In the genomic region with DNA sequence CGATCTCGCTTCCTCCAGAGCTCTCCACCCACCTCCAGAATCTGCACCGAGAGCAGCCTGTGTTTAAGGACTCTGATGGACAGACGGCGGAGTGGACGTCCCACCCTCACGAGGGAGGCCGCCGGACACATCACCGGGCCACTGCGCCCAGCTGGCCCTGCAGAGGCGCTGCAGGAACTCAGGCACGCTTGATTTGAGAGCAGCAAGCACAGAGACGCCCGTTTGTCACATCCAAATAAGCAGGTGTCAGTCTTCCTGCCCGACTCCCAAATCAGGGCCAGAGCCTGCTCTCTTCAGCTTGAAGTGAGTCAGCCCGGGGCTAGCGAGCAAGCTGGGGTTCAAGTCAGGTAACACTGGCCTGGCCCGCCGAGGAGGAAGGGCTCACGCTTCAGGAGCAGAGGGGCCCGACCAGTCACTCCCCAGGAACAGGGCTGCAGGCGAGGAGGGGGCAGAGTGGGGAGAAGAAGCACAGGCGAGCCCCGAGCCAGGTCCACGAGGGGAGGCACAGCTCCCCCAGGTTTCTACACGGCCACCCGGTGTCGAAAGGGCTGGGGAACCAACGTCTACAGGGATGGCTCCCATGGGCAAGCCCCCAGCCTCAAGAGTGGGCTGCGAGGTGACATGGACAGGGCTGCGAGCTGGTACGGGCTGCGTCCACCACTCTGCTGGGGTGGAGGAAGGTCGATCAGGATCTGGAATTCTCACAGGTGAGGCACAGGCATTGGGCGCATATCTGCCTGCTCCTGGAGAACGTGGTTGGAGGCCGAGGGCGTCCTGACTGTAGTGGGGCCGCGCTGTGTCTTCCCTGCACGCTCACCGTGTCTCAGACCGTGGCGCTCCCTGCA, we compare ENCODE assay signal across 16 cellular contexts. TPM values are rescaled to one million over a fixed set of nuclear protein-coding genes. Genes with fewer than 3 reads are reported as not detected.
DNase-seq lines count a peak whose midpoint lies in the region; ATAC-seq, FAIRE-seq and TF ChIP-seq lines count a peak whose summit lies in the region.
"Had no signal": no experiment of that assay in that cellular context is flagged by ENCODE, and none has a peak within 500 bp of the region (broad histone marks: within the 10 kb centered on the region; RNA-seq: fewer than 3 reads in every experiment).

No MANE protein-coding gene starts in this region.

- H3K36me3 ChIP-seq in Karpas-422 (ENCODE audit: insufficient read depth, low read length) (no peaks in the 10 kb centered on the region), kidney (ENCODE audit: control insufficient read depth in 1 of 2, insufficient read depth in 2 of 2, low read length in 2 of 2) (no peaks in the 10 kb centered on the region), sigmoid colon (no peaks in the 10 kb centered on the region), brain microvascular endothelial cell (replicated peaks) (no peaks in the 10 kb centered on the region)

- H3K9ac ChIP-seq in Karpas-422 (ENCODE audit: low read length): no peak overlapping the region
- no peak overlapping the region for H3K9ac ChIP-seq in kidney (ENCODE audit: low read length in 2 of 2)

- TF ChIP-seq EP300 in sigmoid colon (IDR thresholded peaks at IDR 0.05): no peak

- H3K9me3 Mint-ChIP-seq in CD14-positive monocyte: no peaks in the 10 kb centered on the region
- H3K9me3 Mint-ChIP-seq in activated CD8-positive, alpha-beta memory T cell treated with anti-CD3 and anti-CD28 coated beads, Interleukin-2, amount 10 ng/mL, durations not matched to agents 7 days and 5 days (ENCODE audit: low read depth): peaks cover under 1% of the 10 kb centered on the region
- H3K9me3 Mint-ChIP-seq: CD8-positive, alpha-beta memory T cell had no signal

- no peak for TF ChIP-seq POLR2A in sigmoid colon (IDR thresholded peaks at IDR 0.05)

- in situ Hi-C loops in brain microvascular endothelial cell (cut with HindIII; ENCODE audit: low pct_ligation_motif_present, low sequenced_read_pairs): loop anchor here (25.0 kb wide), 1 partner anchor 240 kb away; the partner anchor contains the start of gene NFATC1

- H4K20me1 ChIP-seq in Karpas-422 (ENCODE audit: insufficient read depth, low read depth, low read length): peaks cover 5% of the 10 kb centered on the region; the same call in 1 of the 2 replicates

- no peak for TF ChIP-seq CTCF in CD14-positive monocyte (IDR thresholded peaks at IDR 0.05)
- TF ChIP-seq CTCF in kidney (IDR thresholded peaks at IDR 0.05; ENCODE audit: borderline replicate concordance, extremely low read depth, insufficient read depth): no peak
- TF ChIP-seq CTCF in sigmoid colon (IDR thresholded peaks at IDR 0.05): no peak
- TF ChIP-seq CTCF in brain microvascular endothelial cell (IDR thresholded peaks at IDR 0.05; ENCODE audit: low read depth, low read length, missing control alignments): no peak

- no peak overlapping the region for H3K4me3 Mint-ChIP-seq in CD14-positive monocyte
- no peak overlapping the region for H3K4me3 Mint-ChIP-seq in activated CD8-positive, alpha-beta memory T cell treated with anti-CD3 and anti-CD28 coated beads, Interleukin-2, amount 10 ng/mL, durations not matched to agents 7 days and 5 days
- H3K4me3 Mint-ChIP-seq: CD8-positive, alpha-beta memory T cell had no signal

- H3K27ac Mint-ChIP-seq in CD14-positive monocyte: no peak overlapping the region
- no peak overlapping the region for H3K27ac Mint-ChIP-seq in activated CD8-positive, alpha-beta memory T cell treated with anti-CD3 and anti-CD28 coated beads, Interleukin-2, amount 10 ng/mL, durations not matched to agents 7 days and 5 days
- H3K27ac Mint-ChIP-seq: CD8-positive, alpha-beta memory T cell had no signal

- peak overlapping the region; percentile 70 for H3K4me2 ChIP-seq in Karpas-422 (ENCODE audit: low read depth, low read length, poor library complexity, severe bottlenecking)

- H3K27me3 ChIP-seq in Karpas-422 (ENCODE audit: low read length): no peaks in the 10 kb centered on the region
- peaks cover 0 to 18% (median 0%) of the 10 kb centered on the region in 3 donors for H3K27me3 ChIP-seq in sigmoid colon
- H3K27me3 ChIP-seq in brain microvascular endothelial cell (replicated peaks): peaks cover 32% of the 10 kb centered on the region

- H3K27me3 Mint-ChIP-seq in CD14-positive monocyte (ENCODE audit: low read depth in 3 of 3): peaks cover 21 to 30% (median 24%) of the 10 kb centered on the region in 3 donors
- peaks cover 16% of the 10 kb centered on the region for H3K27me3 Mint-ChIP-seq in activated CD8-positive, alpha-beta memory T cell treated with anti-CD3 and anti-CD28 coated beads, Interleukin-2, amount 10 ng/mL, durations not matched to agents 7 days and 5 days

- DNase-seq in CD14-positive monocyte (ENCODE audit: low spot score) (peak; percentile 35), Karpas-422 (peak; percentile 78), kidney (peak; percentile 72), sigmoid colon (peak; percentile 53), T-helper 1 cell (no peak), brain microvascular endothelial cell (no peak), midbrain (lab: John Stamatoyannopoulos, UW) (no peak)
- DNase-seq in activated CD8-positive, alpha-beta memory T cell treated with anti-CD3 and anti-CD28 coated beads, Interleukin-2, amount 10 ng/mL, durations not matched to agents 7 days and 5 days: no peak
- DNase-seq: ACHN, GF-D8, NCI-H1048, NCI-H187, NCI-H446, Right ventricle myocardium superior had no signal

- ATAC-seq in activated CD8-positive, alpha-beta memory T cell treated with anti-CD3 and anti-CD28 coated beads, Interleukin-2, amount 10 ng/mL, durations not matched to agents 7 days and 5 days: no peak

- H2AFZ ChIP-seq in Karpas-422 (ENCODE audit: low read length): no peak overlapping the region

- FAIRE-seq in kidney (lab: Jason Lieb, UNC): no peak
- FAIRE-seq: H54 had no signal

- H3K9me3 ChIP-seq in Karpas-422 (ENCODE audit: low read length) (no peaks in the 10 kb centered on the region), kidney (ENCODE audit: control insufficient read depth in 1 of 2, low read length in 2 of 2) (no peaks in the 10 kb centered on the region), sigmoid colon (no peaks in the 10 kb centered on the region)

- H3K36me3 Mint-ChIP-seq in CD14-positive monocyte: peaks cover 0 to 2% of the 10 kb centered on the region in 2 donors
- H3K36me3 Mint-ChIP-seq in activated CD8-positive, alpha-beta memory T cell treated with anti-CD3 and anti-CD28 coated beads, Interleukin-2, amount 10 ng/mL, durations not matched to agents 7 days and 5 days: no peaks in the 10 kb centered on the region
- H3K36me3 Mint-ChIP-seq: CD8-positive, alpha-beta memory T cell had no signal

- WGBS in sigmoid colon, 2 donors: 83 to 88% methylated on average over 45 of the region's 45 CpGs

- CTCF ChIA-PET in activated CD8-positive, alpha-beta memory T cell treated with anti-CD3 and anti-CD28 coated beads, Interleukin-2, amount 10 ng/mL, durations not matched to agents 7 days and 5 days (lab: Charles Lee): no interaction called here

- no peak overlapping the region for H3K27ac ChIP-seq in Karpas-422 (ENCODE audit: low read length)
- H3K27ac ChIP-seq in kidney (ENCODE audit: low read depth in 2 of 2, low read length in 2 of 2): no peak overlapping the region
- no peak overlapping the region for H3K27ac ChIP-seq in sigmoid colon
- no peak overlapping the region for H3K27ac ChIP-seq in brain microvascular endothelial cell

- H3K4me3 ChIP-seq in Karpas-422 (ENCODE audit: low read length): peak overlapping the region; percentile 31; the same call in 1 of the 2 replicates
- H3K4me3 ChIP-seq in kidney (ENCODE audit: low read length in 2 of 2): no peak overlapping the region
- no peak overlapping the region for H3K4me3 ChIP-seq in sigmoid colon
- H3K4me3 ChIP-seq in brain microvascular endothelial cell (ENCODE audit: low read depth, low read length): no peak overlapping the region

- peaks cover 21% of the 10 kb centered on the region for H3K4me1 Mint-ChIP-seq in CD14-positive monocyte
- peaks cover 16% of the 10 kb centered on the region for H3K4me1 Mint-ChIP-seq in activated CD8-positive, alpha-beta memory T cell treated with anti-CD3 and anti-CD28 coated beads, Interleukin-2, amount 10 ng/mL, durations not matched to agents 7 days and 5 days

- intact Hi-C loops in CD14-positive monocyte (cut with micrococcal nuclease) (no loop called here), kidney (cut with DNase I) (no loop called here), sigmoid colon (cut with DNase I) (no loop called here)

- no peaks in the 10 kb centered on the region for H3K79me2 ChIP-seq in Karpas-422 (ENCODE audit: low read length)

- H3K4me1 ChIP-seq in Karpas-422 (ENCODE audit: low read length) (peaks cover 38% of the 10 kb centered on the region), kidney (ENCODE audit: control insufficient read depth in 1 of 2, insufficient read depth in 1 of 2, low read depth in 1 of 2, low read length in 2 of 2) (no peaks in the 10 kb centered on the region), sigmoid colon (no peaks in the 10 kb centered on the region)

- no peaks in the 10 kb centered on the region for H3K9me2 ChIP-seq in Karpas-422 (replicated peaks; ENCODE audit: insufficient read depth, low read length)

RNA-seq across cellular contexts. Expression of gene CTDP1, which starts 52.5 kb away (rescaled TPM):
- 1 to 10 TPM; 9.1 TPM for polyA plus RNA-seq in CD14-positive monocyte
- 14.1 and 32.9 TPM in 2 replicates for total RNA-seq in Karpas-422 (2014; rRNA removed; shearing (Covaris generic); ENCODE audit: low replicate concordance)
- 21.8 TPM for total RNA-seq in kidney
- 11.1 TPM for polyA plus RNA-seq in kidney (ENCODE audit: insufficient read depth, low read depth, low replicate concordance)
- 10 to 100 TPM; 11.1 to 14.7 (median 12.6) TPM for total RNA-seq in sigmoid colon
- polyA plus RNA-seq in sigmoid colon: 10 to 100 TPM; 15.6 to 25.9 (median 22.3) TPM
- 10 to 100 TPM; 38.4 to 39.7 TPM for total RNA-seq in activated CD8-positive, alpha-beta memory T cell treated with anti-CD3 and anti-CD28 coated beads, Interleukin-2, amount 10 ng/mL, durations not matched to agents 7 days and 5 days

Comparison
In these comparisons a context has a peak if more than half of its experiments do, and no peak if none do; other contexts are left out.
1. DNase-seq: peak in CD14-positive monocyte (single experiment), Karpas-422 (single experiment), kidney (single experiment) and sigmoid colon (single experiment); none in activated CD8-positive, alpha-beta memory T cell treated with anti-CD3 and anti-CD28 coated beads, Interleukin-2, amount 10 ng/mL, durations not matched to agents 7 days and 5 days (single experiment), T-helper 1 cell (0 of 5), brain microvascular endothelial cell (single experiment) and midbrain (single experiment).